ENCODE assay signal across 8 cellular contexts in the genomic region with DNA sequence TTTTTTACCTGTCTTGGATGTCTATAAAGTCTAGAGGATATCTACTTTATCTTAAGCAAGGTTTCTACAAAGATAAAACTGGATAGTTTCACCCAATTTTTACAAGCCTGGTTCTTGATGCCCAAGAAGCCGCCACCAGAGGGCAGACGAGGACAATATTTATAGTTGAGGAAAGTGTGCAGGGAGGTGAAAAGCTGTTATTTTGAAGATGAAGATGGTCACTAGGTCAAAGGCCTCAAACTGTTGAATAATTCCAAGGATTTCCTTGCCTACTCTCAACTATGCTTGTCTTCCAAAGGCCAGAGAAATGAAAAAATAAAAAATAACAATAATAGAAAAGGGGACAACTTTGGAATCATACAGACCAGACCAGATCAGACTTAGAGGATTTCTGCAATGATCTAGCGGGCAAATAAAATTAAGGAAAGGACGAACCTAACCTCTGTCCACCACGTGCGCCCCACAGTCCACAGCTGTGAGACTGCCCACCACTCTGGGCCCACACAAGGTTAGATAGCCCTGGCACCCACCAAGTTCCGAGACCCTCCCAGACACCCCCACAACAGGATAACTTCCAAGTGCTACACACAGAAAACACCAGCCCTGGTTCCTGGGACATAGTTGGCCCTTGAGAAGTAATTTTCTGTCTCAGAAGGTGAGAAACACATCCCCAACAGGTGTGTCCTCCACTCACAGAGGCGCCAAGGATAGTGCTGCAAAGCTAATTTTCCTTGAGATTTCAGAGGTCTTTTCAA.
DNase-seq lines count a peak whose midpoint lies in the region; ATAC-seq and TF ChIP-seq lines count a peak whose summit lies in the region.

No MANE protein-coding gene starts in this region.

- H3K27ac ChIP-seq in OCI-LY1 (ENCODE audit: low read depth, low read length, poor library complexity, severe bottlenecking) = no peak overlapping the region

- no peak overlapping the region for H2AFZ ChIP-seq in OCI-LY1 (ENCODE audit: low read length)

- H3K4me3 ChIP-seq in OCI-LY1 (ENCODE audit: low read depth, low read length, poor library complexity, severe bottlenecking) = no peak overlapping the region

- no peaks in the 10 kb centered on the region for H4K20me1 ChIP-seq in OCI-LY1 (ENCODE audit: insufficient read depth, low read length)

- no peak overlapping the region for H3K9ac ChIP-seq in OCI-LY1 (ENCODE audit: low read length)

- no peaks in the 10 kb centered on the region for H3K36me3 ChIP-seq in OCI-LY1 (ENCODE audit: insufficient read depth, low read length)

- no peaks in the 10 kb centered on the region for H3K79me2 ChIP-seq in OCI-LY1 (ENCODE audit: insufficient read depth, low read length)

- H3K9me2 ChIP-seq in OCI-LY1 (ENCODE audit: low read depth, low read length) = no peaks in the 10 kb centered on the region

- H3K9me3 ChIP-seq in OCI-LY1 (ENCODE audit: low read length) = no peaks in the 10 kb centered on the region

- ATAC-seq in HG03159 (IDR thresholded peaks at IDR 0.05; ENCODE audit: unreplicated experiment) = peak; percentile 73

- peak; percentile 99 for TF ChIP-seq CTCF in OCI-LY1 (IDR thresholded peaks at IDR 0.05; ENCODE audit: low read length)

- H3K27me3 ChIP-seq in OCI-LY1 (ENCODE audit: insufficient read depth, low read length) = no peaks in the 10 kb centered on the region

- no peaks in the 10 kb centered on the region for H3F3A ChIP-seq in OCI-LY1 (ENCODE audit: insufficient read depth, low read length)

- H3K4me2 ChIP-seq in OCI-LY1 (ENCODE audit: low read length) = no peak overlapping the region

- H3K4me1 ChIP-seq in OCI-LY1 (ENCODE audit: insufficient read depth, low read length, severe bottlenecking) = no peaks in the 10 kb centered on the region

- DNase-seq in NCI-H510A treated with DMSO at 0.1 percent for 48 hours (lab: John Stamatoyannopoulos, UW) = peak; percentile 44
- no peak for DNase-seq in NCI-H510A (lab: John Stamatoyannopoulos, UW)
- DNase-seq in activated T-cell treated with anti-CD3 and anti-CD28 coated beads for 24 hours (ENCODE audit: low read depth) = peak; percentile 65
- DNase-seq in fibroblast of gingiva (ENCODE audit: low read depth) = peak; percentile 36
- DNase-seq in nucleus accumbens (lab: John Stamatoyannopoulos, UW) = peak in 43 of 56 donors; percentile 3 to 88 (median 35)
- DNase-seq in superior temporal gyrus (ENCODE audit: extremely low spot score) = peak; percentile 90
